13 cellular contexts compared by ENCODE assay signal in the genomic region with DNA sequence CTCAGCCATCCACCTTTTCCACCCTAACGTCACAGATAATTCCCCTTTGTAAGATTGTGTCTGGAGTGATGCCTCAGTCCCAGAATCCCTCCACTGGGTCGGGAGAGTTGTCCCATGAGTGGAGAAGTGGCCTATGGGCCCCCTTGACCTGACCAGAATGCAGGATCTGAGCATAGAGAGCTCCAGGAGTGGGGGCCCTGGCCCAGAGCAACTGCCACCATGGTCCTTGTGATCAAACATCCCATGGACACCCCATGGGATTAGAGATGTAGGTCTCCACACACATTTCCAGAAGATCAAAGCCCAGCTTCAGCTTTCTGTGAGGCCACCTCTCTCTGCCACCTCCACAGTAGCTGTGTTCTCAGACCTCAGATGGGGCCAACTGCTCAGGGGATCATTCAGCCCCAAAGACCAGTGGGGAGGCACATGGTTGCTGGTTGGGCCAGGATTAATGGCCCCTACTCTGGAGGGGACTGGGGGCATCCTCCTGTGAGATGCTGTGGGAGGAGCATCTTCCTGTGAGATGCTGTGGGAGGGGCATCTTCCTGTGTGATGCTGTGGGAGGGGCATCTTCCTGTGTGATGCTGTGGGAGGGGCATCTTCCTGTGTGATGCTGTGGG. TPM values are rescaled to one million over a fixed set of nuclear protein-coding genes. Genes with fewer than 3 reads are reported as not detected.
A peak's percentile ranks its signal among the peaks of the same experiment; 100 is the strongest.
DNase-seq lines count a peak whose midpoint lies in the region; ATAC-seq and TF ChIP-seq lines count a peak whose summit lies in the region.
"Had no signal": no experiment of that assay in that cellular context is flagged by ENCODE, and none has a peak within 500 bp of the region (broad histone marks: within the 10 kb centered on the region; RNA-seq: fewer than 3 reads in every experiment).

No MANE protein-coding gene starts in this region.

- H2BK5ac ChIP-seq in H9 (ENCODE audit: insufficient read length, low read length) = no peak overlapping the region

- no peak overlapping the region for H2BK15ac ChIP-seq in H9 (ENCODE audit: low read depth, low read length)

- TF ChIP-seq CTCF in H9 (conservative IDR thresholded peaks at IDR 0.05) = no peak

- H3K23me2 ChIP-seq in H9 (ENCODE audit: insufficient read length, low read depth, low read length, poor library complexity, severe bottlenecking) = no peaks in the 10 kb centered on the region

- H3K27me3 ChIP-seq in CD8-positive, alpha-beta memory T cell (ENCODE audit: insufficient read depth, low read length, poor library complexity, severe bottlenecking) = no peaks in the 10 kb centered on the region
- H3K27me3 ChIP-seq in H9 (ENCODE audit: insufficient read depth, low read length) = no peaks in the 10 kb centered on the region
- H3K27me3 ChIP-seq: hepatocyte, right atrium auricular region, upper lobe of right lung had no signal

- H3K27me3 Mint-ChIP-seq in CD8-positive, alpha-beta memory T cell = no peaks in the 10 kb centered on the region
- peaks cover 6% of the 10 kb centered on the region; the same call in 1 of the 2 replicates for H3K27me3 Mint-ChIP-seq in H9 (ENCODE audit: low read depth)
- H3K27me3 Mint-ChIP-seq in activated CD4-positive, alpha-beta memory T cell treated with anti-CD3 and anti-CD28 coated beads for 36 hours = no peaks in the 10 kb centered on the region

- no peak overlapping the region for H3K56ac ChIP-seq in H9 (ENCODE audit: insufficient read length, low read depth, low read length)

- no peak overlapping the region for H2AFZ ChIP-seq in H9 (ENCODE audit: low read length)
- H2AFZ ChIP-seq: hepatocyte had no signal

- TF ChIP-seq POLR2A in erythroblast (IDR thresholded peaks at IDR 0.05; ENCODE audit: low read length) = no peak

- POLR2A ChIA-PET in CD8-positive, alpha-beta memory T cell (lab: Charles Lee) = no interaction called here
- POLR2A ChIA-PET in activated CD4-positive, alpha-beta memory T cell treated with anti-CD3 and anti-CD28 coated beads for 36 hours (lab: Charles Lee) = no interaction called here

- intact Hi-C loops in activated CD4-positive, alpha-beta memory T cell treated with anti-CD3 and anti-CD28 coated beads for 36 hours (cut with micrococcal nuclease) = loop anchor here (5.0 to 10.0 kb wide), 2 partner anchors 173 to 256 kb away; a partner anchor contains a TSS

- H3K79me1 ChIP-seq in H9 (ENCODE audit: insufficient read depth, low read depth, low read length, poor library complexity, severe bottlenecking) = no peaks in the 10 kb centered on the region

- H2BK120ac ChIP-seq in H9 (ENCODE audit: low read depth, low read length, poor library complexity, severe bottlenecking) = no peak overlapping the region

- no peak overlapping the region for H2BK12ac ChIP-seq in H9 (ENCODE audit: insufficient read length, low read depth, low read length)

- no peak overlapping the region for H4K8ac ChIP-seq in H9 (replicated peaks; ENCODE audit: insufficient read length, low read depth, low read length)

- H3K4me1 ChIP-seq in CD8-positive, alpha-beta memory T cell (ENCODE audit: insufficient read depth, low read length) = peaks cover 31% of the 10 kb centered on the region
- H3K4me1 ChIP-seq in H9 (ENCODE audit: insufficient read depth, low read length) = no peaks in the 10 kb centered on the region; the same call in 1 of the 2 replicates
- H3K4me1 ChIP-seq: upper lobe of right lung had no signal

- no peak overlapping the region for H4K5ac ChIP-seq in H9 (ENCODE audit: insufficient read length, low read depth, low read length)

- WGBS in H9 (ENCODE audit: extremely low coverage, insufficient read length, low lambda C conversion rate) = no CpG with 5 or more reads among the region's 2 CpGs

- H3K4ac ChIP-seq in H9 (ENCODE audit: low read depth, low read length) = no peak overlapping the region

- H3K9me3 ChIP-seq in CD8-positive, alpha-beta memory T cell (ENCODE audit: low read length) = no peaks in the 10 kb centered on the region
- H3K9me3 ChIP-seq in H9 (ENCODE audit: control insufficient read depth, low read depth, low read length) = no peaks in the 10 kb centered on the region
- H3K9me3 ChIP-seq: right atrium auricular region, upper lobe of right lung had no signal

- no peak overlapping the region for H3K4me2 ChIP-seq in H9 (ENCODE audit: insufficient read depth, insufficient read length, low read length)
- H3K4me2 ChIP-seq: hepatocyte had no signal

- H3K9ac ChIP-seq in H9 (ENCODE audit: extremely low read depth, insufficient read length, low read length) = no peak overlapping the region

- no peaks in the 10 kb centered on the region for H3K36me3 ChIP-seq in CD8-positive, alpha-beta memory T cell (ENCODE audit: insufficient read depth, low read length)
- H3K36me3 ChIP-seq: right atrium auricular region, upper lobe of right lung had no signal

- H3K27ac Mint-ChIP-seq in CD8-positive, alpha-beta memory T cell = peak overlapping the region; percentile 73 to 95 (median 91)
- peak overlapping the region in 2 of 3 experiments; percentile 68 to 73; a peak in 2 of 7 replicates for H3K27ac Mint-ChIP-seq in H9
- H3K27ac Mint-ChIP-seq in activated CD4-positive, alpha-beta memory T cell treated with anti-CD3 and anti-CD28 coated beads for 36 hours = peak overlapping the region; percentile 56

- H3K36me3 Mint-ChIP-seq in CD8-positive, alpha-beta memory T cell = no peaks in the 10 kb centered on the region
- no peaks in the 10 kb centered on the region; a peak in 1 of 7 replicates for H3K36me3 Mint-ChIP-seq in H9 (ENCODE audit: insufficient read depth in 1 of 3, low read depth in 3 of 3)
- no peaks in the 10 kb centered on the region for H3K36me3 Mint-ChIP-seq in activated CD4-positive, alpha-beta memory T cell treated with anti-CD3 and anti-CD28 coated beads for 36 hours
- H3K36me3 Mint-ChIP-seq: CD14-positive monocyte had no signal

- DNase-seq in CD8-positive, alpha-beta memory T cell = peak in 3 of 5 donors; percentile 40 to 51 (median 46)
- DNase-seq in H9 = peak; percentile 47
- peak; percentile 58 for DNase-seq in activated CD4-positive, alpha-beta memory T cell treated with anti-CD3 and anti-CD28 coated beads for 36 hours
- DNase-seq in germinal center (ENCODE audit: low spot score) = peak; percentile 24
- DNase-seq in erythroblast (lab: John Stamatoyannopoulos, UW) = no peak
- DNase-seq in pons (ENCODE audit: low spot score) = no peak
- DNase-seq: NCI-H1105, upper lobe of right lung had no signal

- CTCF ChIA-PET in CD8-positive, alpha-beta memory T cell (lab: Charles Lee) = no interaction called here
- CTCF ChIA-PET in activated CD4-positive, alpha-beta memory T cell treated with anti-CD3 and anti-CD28 coated beads for 36 hours (lab: Charles Lee) = no interaction called here

- H3K18ac ChIP-seq in H9 (ENCODE audit: insufficient read length, low read depth, low read length) = no peak overlapping the region

- no peak overlapping the region for H3K23ac ChIP-seq in H9 (ENCODE audit: insufficient read length, low read depth, low read length)

- H3K9me3 Mint-ChIP-seq in CD8-positive, alpha-beta memory T cell = peaks cover 0 to 22% (median 9%) of the 10 kb centered on the region in 5 donors
- H3K9me3 Mint-ChIP-seq in H9 = peaks cover 0 to 5% of the 10 kb centered on the region in 2 experiments; a peak in 4 of 5 replicates
- H3K9me3 Mint-ChIP-seq in activated CD4-positive, alpha-beta memory T cell treated with anti-CD3 and anti-CD28 coated beads for 36 hours = no peaks in the 10 kb centered on the region

- H3K4me3 ChIP-seq in CD8-positive, alpha-beta memory T cell (ENCODE audit: low read length) = no peak overlapping the region
- H3K4me3 ChIP-seq: hepatocyte, right atrium auricular region, upper lobe of right lung had no signal

- no peak overlapping the region for H4K91ac ChIP-seq in H9 (ENCODE audit: insufficient read length, low read depth, low read length)

- ATAC-seq in HG03354 (IDR thresholded peaks at IDR 0.05; ENCODE audit: poor library complexity, severe bottlenecking, unreplicated experiment) = no peak
- no peak for ATAC-seq in HG02885 (IDR thresholded peaks at IDR 0.05; ENCODE audit: poor library complexity, unreplicated experiment)
- ATAC-seq: upper lobe of right lung had no signal

- no peak overlapping the region for H2AK5ac ChIP-seq in H9 (ENCODE audit: insufficient read length, low read length)

- H4K20me1 ChIP-seq in H9 (ENCODE audit: control insufficient read depth, insufficient read depth, insufficient read length) = no peaks in the 10 kb centered on the region

- no peak overlapping the region for H3K14ac ChIP-seq in H9 (ENCODE audit: insufficient read depth, low read length)

- no peak overlapping the region for H2BK20ac ChIP-seq in H9 (ENCODE audit: low read depth, low read length, poor library complexity, severe bottlenecking)

- no peaks in the 10 kb centered on the region for H3K79me2 ChIP-seq in H9 (ENCODE audit: insufficient read depth, low read length)
- H3K79me2 ChIP-seq: hepatocyte had no signal

- peaks cover 22 to 35% (median 33%) of the 10 kb centered on the region in 3 donors for H3K4me1 Mint-ChIP-seq in CD8-positive, alpha-beta memory T cell
- H3K4me1 Mint-ChIP-seq in H9 = peaks cover 7 to 16% of the 10 kb centered on the region in 2 experiments
- peaks cover 27% of the 10 kb centered on the region for H3K4me1 Mint-ChIP-seq in activated CD4-positive, alpha-beta memory T cell treated with anti-CD3 and anti-CD28 coated beads for 36 hours (ENCODE audit: low read depth)
- H3K4me1 Mint-ChIP-seq: CD14-positive monocyte had no signal

- peak overlapping the region in 2 of 7 donors; percentile 41 to 49 for H3K4me3 Mint-ChIP-seq in CD8-positive, alpha-beta memory T cell
- H3K4me3 Mint-ChIP-seq in H9 = no peak overlapping the region; a peak in 1 of 5 replicates
- H3K4me3 Mint-ChIP-seq in activated CD4-positive, alpha-beta memory T cell treated with anti-CD3 and anti-CD28 coated beads for 36 hours = no peak overlapping the region
- H3K4me3 Mint-ChIP-seq: CD14-positive monocyte had no signal

- no peak overlapping the region for H3T11ph ChIP-seq in H9 (ENCODE audit: low read length)

- H3K27ac ChIP-seq in CD8-positive, alpha-beta memory T cell (ENCODE audit: low read depth, low read length) = peak overlapping the region; percentile 43
- H3K27ac ChIP-seq in H9 (ENCODE audit: insufficient read length, low read depth, low read length) = no peak overlapping the region
- H3K27ac ChIP-seq: hepatocyte, right atrium auricular region, upper lobe of right lung had no signal

RNA-seq across cellular contexts. Expression of a gene that starts 28.5 kb away (rescaled TPM):
- 1 to 10 TPM; 3.2 to 3.3 TPM for total RNA-seq in CD8-positive, alpha-beta memory T cell
- not detected for polyA plus RNA-seq in CD8-positive, alpha-beta memory T cell
- total RNA-seq in H9 (2021) = 26.3 and 29.0 TPM in 2 replicates
- 1 to 10 TPM; 7.0 to 7.2 TPM for total RNA-seq in activated CD4-positive, alpha-beta memory T cell treated with anti-CD3 and anti-CD28 coated beads for 36 hours
- polyA plus RNA-seq: CD14-positive monocyte had no signal

Comparison
In these comparisons a context has a peak if more than half of its experiments do, and no peak if none do; other contexts are left out.
1. DNase-seq: peak in CD8-positive, alpha-beta memory T cell (3 of 5), H9 (single experiment), activated CD4-positive, alpha-beta memory T cell treated with anti-CD3 and anti-CD28 coated beads for 36 hours (single experiment) and germinal center (single experiment); none in erythroblast (0 of 2) and pons (single experiment).
2. Peak in every context shown above with its lines, with median percentiles within 50 percentile points of each other: H3K27ac Mint-ChIP-seq.